Comparison of ENCODE assay signal across 8 cellular contexts in genomic region chr14:69153848-69154208, GRCh38. TPM values are rescaled to one million over a fixed set of nuclear protein-coding genes. Genes with fewer than 3 reads are reported as not detected.
DNase-seq lines count a peak whose midpoint lies in the region; ATAC-seq and TF ChIP-seq lines count a peak whose summit lies in the region.

No MANE protein-coding gene starts in this region.

- TF ChIP-seq EP300 in sigmoid colon (IDR thresholded peaks at IDR 0.05): no peak

- POLR2A ChIA-PET in CD8-positive, alpha-beta T cell (lab: Charles Lee): interaction anchor here (0.6 to 3.5 kb wide), 2 partner anchors 38 to 323 kb away, joined by 5 to 24 read pairs; partner anchors contain the start of gene EXD2
- POLR2A ChIA-PET in activated naive CD8-positive, alpha-beta T cell treated with anti-CD3 and anti-CD28 coated beads, Interleukin-2, amount 10 ng/mL, durations not matched to agents 7 days and 5 days (lab: Charles Lee): interaction anchor here (0.9 kb wide), 1 partner anchor 37 kb away, joined by 3 read pairs; the partner anchor contains the start of gene EXD2

- H3K79me2 ChIP-seq in KMS-11 (ENCODE audit: insufficient read depth, low read depth): peaks cover 23% of the 10 kb centered on the region

- no peaks in the 10 kb centered on the region for H3K27me3 ChIP-seq in CD8-positive, alpha-beta T cell (ENCODE audit: insufficient read depth, low read length)
- H3K27me3 ChIP-seq in KMS-11 (ENCODE audit: insufficient read depth, low read depth): no peaks in the 10 kb centered on the region
- H3K27me3 ChIP-seq in right atrium auricular region: no peaks in the 10 kb centered on the region
- H3K27me3 ChIP-seq in sigmoid colon: no peaks in the 10 kb centered on the region

- no peaks in the 10 kb centered on the region for H3K9me3 ChIP-seq in CD8-positive, alpha-beta T cell (ENCODE audit: low read length)
- H3K9me3 ChIP-seq in right atrium auricular region (no peaks in the 10 kb centered on the region), sigmoid colon (no peaks in the 10 kb centered on the region)

- H2AFZ ChIP-seq in KMS-11 (ENCODE audit: low read depth): peak overlapping the region; percentile 61

- CTCF ChIA-PET in CD8-positive, alpha-beta T cell (lab: Charles Lee): interaction anchor here (1.2 to 2.1 kb wide), 2 partner anchors 24 to 87 kb away, joined by 3 to 10 read pairs; no protein-coding TSS in a partner anchor

- no peak for TF ChIP-seq POLR2A in sigmoid colon (IDR thresholded peaks at IDR 0.05)

- peak overlapping the region; percentile 88 for H3K27ac Mint-ChIP-seq in CD8-positive, alpha-beta T cell
- H3K27ac Mint-ChIP-seq in activated naive CD8-positive, alpha-beta T cell treated with anti-CD3 and anti-CD28 coated beads, Interleukin-2, amount 10 ng/mL, durations not matched to agents 7 days and 5 days: peak overlapping the region; percentile 89

- H3K4me3 Mint-ChIP-seq in CD8-positive, alpha-beta T cell: peak overlapping the region; percentile 89
- H3K4me3 Mint-ChIP-seq in activated naive CD8-positive, alpha-beta T cell treated with anti-CD3 and anti-CD28 coated beads, Interleukin-2, amount 10 ng/mL, durations not matched to agents 7 days and 5 days: peak overlapping the region; percentile 97

- DNase-seq in CD8-positive, alpha-beta T cell: peak in 1 of 7 experiments; percentile 17
- no peak for DNase-seq in activated naive CD8-positive, alpha-beta T cell treated with anti-CD3 and anti-CD28 coated beads, Interleukin-2, amount 10 ng/mL, durations not matched to agents 7 days and 5 days
- DNase-seq in right atrium auricular region (ENCODE audit: low spot score) (peak; percentile 67), sigmoid colon (peak; percentile 74), NCI-H226 (no peak), NCI-H345 treated with DMSO at 0.1 percent for 48 hours (lab: John Stamatoyannopoulos, UW; ENCODE audit: unreplicated experiment) (no peak)

- H3K9ac ChIP-seq in KMS-11: no peak overlapping the region

- peaks cover 29% of the 10 kb centered on the region for H3K4me1 Mint-ChIP-seq in CD8-positive, alpha-beta T cell (ENCODE audit: low read depth)
- H3K4me1 Mint-ChIP-seq in activated naive CD8-positive, alpha-beta T cell treated with anti-CD3 and anti-CD28 coated beads, Interleukin-2, amount 10 ng/mL, durations not matched to agents 7 days and 5 days: peaks cover 22% of the 10 kb centered on the region

- peaks cover 19% of the 10 kb centered on the region for H3K36me3 Mint-ChIP-seq in CD8-positive, alpha-beta T cell
- peaks cover 8% of the 10 kb centered on the region for H3K36me3 Mint-ChIP-seq in activated naive CD8-positive, alpha-beta T cell treated with anti-CD3 and anti-CD28 coated beads, Interleukin-2, amount 10 ng/mL, durations not matched to agents 7 days and 5 days

- H3K4me1 ChIP-seq in CD8-positive, alpha-beta T cell (ENCODE audit: insufficient read depth, low read length): peaks cover 31% of the 10 kb centered on the region
- H3K4me1 ChIP-seq in KMS-11 (ENCODE audit: low read depth, poor library complexity, severe bottlenecking) (peaks cover 15% of the 10 kb centered on the region), right atrium auricular region (peaks cover 0 to 23% of the 10 kb centered on the region in 2 donors), sigmoid colon (peaks cover 0 to 36% (median 20%) of the 10 kb centered on the region in 4 donors)

- H3K36me3 ChIP-seq in CD8-positive, alpha-beta T cell (ENCODE audit: insufficient read depth, low read length): no peaks in the 10 kb centered on the region
- H3K36me3 ChIP-seq in KMS-11 (ENCODE audit: insufficient read depth) (no peaks in the 10 kb centered on the region), right atrium auricular region (peaks cover 2% of the 10 kb centered on the region), sigmoid colon (peaks cover 0 to 3% (median 0%) of the 10 kb centered on the region in 4 donors)

- WGBS in sigmoid colon, 2 donors: 4 to 7% methylated on average over 13 of the region's 13 CpGs

- H4K20me1 ChIP-seq in KMS-11 (ENCODE audit: insufficient read depth): no peaks in the 10 kb centered on the region

- H3K27me3 Mint-ChIP-seq in CD8-positive, alpha-beta T cell (ENCODE audit: low read depth): no peaks in the 10 kb centered on the region
- H3K27me3 Mint-ChIP-seq in activated naive CD8-positive, alpha-beta T cell treated with anti-CD3 and anti-CD28 coated beads, Interleukin-2, amount 10 ng/mL, durations not matched to agents 7 days and 5 days: peaks cover 39% of the 10 kb centered on the region

- peak overlapping the region; percentile 95 for H3K4me3 ChIP-seq in CD8-positive, alpha-beta T cell (ENCODE audit: low read depth, low read length)
- H3K4me3 ChIP-seq in KMS-11 (IDR thresholded peaks at IDR 0.05; ENCODE audit: insufficient read depth, low read depth, low read length): no peak overlapping the region
- H3K4me3 ChIP-seq in right atrium auricular region: peak overlapping the region; percentile 81 to 96
- H3K4me3 ChIP-seq in sigmoid colon: peak overlapping the region; percentile 72 to 93 (median 84)

- H3K27ac ChIP-seq in CD8-positive, alpha-beta T cell (ENCODE audit: low read depth, low read length): peak overlapping the region; percentile 51
- H3K27ac ChIP-seq in KMS-11 (no peak overlapping the region), right atrium auricular region (peak overlapping the region; percentile 98), sigmoid colon (peak overlapping the region; percentile 96 to 99 (median 98))

- no peaks in the 10 kb centered on the region for H3K9me3 Mint-ChIP-seq in CD8-positive, alpha-beta T cell
- H3K9me3 Mint-ChIP-seq in activated naive CD8-positive, alpha-beta T cell treated with anti-CD3 and anti-CD28 coated beads, Interleukin-2, amount 10 ng/mL, durations not matched to agents 7 days and 5 days: no peaks in the 10 kb centered on the region

- no peak for ATAC-seq in CD8-positive, alpha-beta T cell
- no peak for ATAC-seq in activated naive CD8-positive, alpha-beta T cell treated with anti-CD3 and anti-CD28 coated beads, Interleukin-2, amount 10 ng/mL, durations not matched to agents 7 days and 5 days (ENCODE audit: low read depth)
- no peak for ATAC-seq in HG03175 (IDR thresholded peaks at IDR 0.05; ENCODE audit: unreplicated experiment)

- no peak for TF ChIP-seq CTCF in CD8-positive, alpha-beta T cell (IDR thresholded peaks at IDR 0.05)
- TF ChIP-seq CTCF in KMS-11 (conservative IDR thresholded peaks at IDR 0.05; ENCODE audit: low read depth, low read length): no peak
- TF ChIP-seq CTCF in right atrium auricular region (IDR thresholded peaks at IDR 0.05): no peak
- no peak for TF ChIP-seq CTCF in sigmoid colon (IDR thresholded peaks at IDR 0.05)

- intact Hi-C loops in CD8-positive, alpha-beta T cell (cut with DNase I, micrococcal nuclease): loop anchor here (1.0 to 5.0 kb wide), 8 partner anchors 37 to 1337 kb away; partner anchors contain the start of genes RAD51B (in 2 of the 2), SRSF5 (in 2 of the 2), SUSD6 (in 2 of the 2) and ZFP36L1 (in 2 of the 2)
- intact Hi-C loops in sigmoid colon (cut with DNase I): loop anchor here (1.0 to 10.0 kb wide), 3 partner anchors 25 to 241 kb away; partner anchors contain the start of genes ERH, EXD2 and SLC39A9

- H3K4me2 ChIP-seq in KMS-11: peak overlapping the region; percentile 25

RNA-seq across cellular contexts. Expression of gene DCAF5, which starts 0.9 kb away (rescaled TPM):
- 10 to 100 TPM; 66.7 to 69.3 TPM for total RNA-seq in CD8-positive, alpha-beta T cell
- total RNA-seq in activated naive CD8-positive, alpha-beta T cell treated with anti-CD3 and anti-CD28 coated beads, Interleukin-2, amount 10 ng/mL, durations not matched to agents 7 days and 5 days: 10 to 100 TPM; 56.1 to 59.0 TPM
- 10 to 100 TPM; 33.1 to 38.8 TPM for total RNA-seq in right atrium auricular region
- 10 to 100 TPM; 36.4 to 56.8 (median 40.5) TPM for total RNA-seq in sigmoid colon
- polyA plus RNA-seq in sigmoid colon: 10 to 100 TPM; 13.2 to 23.6 (median 15.7) TPM

RNA-seq across cellular contexts. Expression of gene EXD2, which starts 37.5 kb away (rescaled TPM):
- 1 to 10 TPM; 5.9 to 7.9 TPM for total RNA-seq in CD8-positive, alpha-beta T cell
- 1 to 10 TPM; 6.5 to 8.3 TPM for total RNA-seq in activated naive CD8-positive, alpha-beta T cell treated with anti-CD3 and anti-CD28 coated beads, Interleukin-2, amount 10 ng/mL, durations not matched to agents 7 days and 5 days
- total RNA-seq in right atrium auricular region (10 to 100 TPM; 14.6 to 16.7 TPM), sigmoid colon (10 to 100 TPM; 14.7 to 18.0 (median 16.8) TPM)
- polyA plus RNA-seq in sigmoid colon: 10 to 100 TPM in 1 of 3 donors, 1 to 10 TPM in 2; 1.8 to 13.5 (median 1.8) TPM

Comparison
In these comparisons a context has a peak if more than half of its experiments do, and no peak if none do; other contexts are left out.
1. DNase-seq: peak in right atrium auricular region (single experiment) and sigmoid colon (single experiment); none in activated naive CD8-positive, alpha-beta T cell treated with anti-CD3 and anti-CD28 coated beads, Interleukin-2, amount 10 ng/mL, durations not matched to agents 7 days and 5 days (single experiment), NCI-H226 (single experiment) and NCI-H345 treated with DMSO at 0.1 percent for 48 hours (single experiment).